ENCODE assay signal across 22 cellular contexts in genomic region chr3:5726618-5727017, GRCh38.
"Had no signal": no experiment of that assay in that cellular context is flagged by ENCODE, and none has a peak within 500 bp of the region (broad histone marks: within the 10 kb centered on the region; RNA-seq: fewer than 3 reads in every experiment).

No MANE protein-coding gene starts in this region.

- H3K4me2 ChIP-seq: KMS-11 had no signal

- H3K27ac ChIP-seq: brain microvascular endothelial cell, KMS-11, SK-N-MC had no signal

- DNase-seq: activated CD4-positive, alpha-beta T cell treated with anti-CD3 and anti-CD28 coated beads for 36 hours; activated CD4-positive, alpha-beta T cell treated with anti-CD3 and anti-CD28 coated beads, Interleukin-2, amount 10 ng/mL, durations not matched to agents 7 days and 5 days; activated CD4-positive, alpha-beta T cell treated with anti-CD3 and anti-CD28 coated beads, Interleukin-2, amount 50 U/mL, for 48 hours; activated CD8-positive, alpha-beta T cell treated with anti-CD3 and anti-CD28 coated beads, Interleukin-2, amount 10 ng/mL, durations not matched to agents 7 days and 5 days; activated effector memory CD4-positive, alpha-beta T cell treated with Interleukin-2 at 50 U/mL for 16 hours; activated naive CD4-positive, alpha-beta T cell treated with anti-CD3 and anti-CD28 coated beads, Interleukin-2, amount 10 ng/mL, durations not matched to agents 7 days and 5 days; activated naive CD8-positive, alpha-beta T cell treated with anti-CD3 and anti-CD28 coated beads, Interleukin-2, amount 50 U/mL, for 24 hours; activated T-cell treated with anti-CD3 and anti-CD28 coated beads, Interleukin-2, amount 50 U/mL, for 4 hours; anterior cingulate cortex; brain microvascular endothelial cell; central memory CD4-positive, alpha-beta T cell; NCI-H1105; NCI-H1417 treated with DMSO at 0.1 percent for 48 hours; NCI-H187 treated with DMSO at 0.1 percent for 48 hours; NCI-H2081; NCI-H226; NCI-H446 treated with DMSO at 0.1 percent for 48 hours; NCI-H524; Right ventricle myocardium superior; T1000 had no signal

- H3K27me3 ChIP-seq: brain microvascular endothelial cell had no signal

- H3K9ac ChIP-seq: KMS-11 had no signal

- ATAC-seq: activated CD4-positive, alpha-beta T cell treated with anti-CD3 and anti-CD28 coated beads for 36 hours; activated CD8-positive, alpha-beta T cell treated with anti-CD3 and anti-CD28 coated beads, Interleukin-2, amount 10 ng/mL, durations not matched to agents 7 days and 5 days; activated naive CD8-positive, alpha-beta T cell treated with anti-CD3 and anti-CD28 coated beads, Interleukin-2, amount 50 U/mL, for 24 hours; activated T-cell treated with anti-CD3 and anti-CD28 coated beads, Interleukin-2, amount 50 U/mL, for 4 hours had no signal

- H3K4me3 ChIP-seq: SK-N-MC had no signal

- H3K36me3 ChIP-seq: brain microvascular endothelial cell had no signal
